14 cellular contexts compared by ENCODE assay signal in genomic region chr14:71309756-71310155, GRCh38. TPM values are rescaled to one million over a fixed set of nuclear protein-coding genes. Genes with fewer than 3 reads are reported as not detected.
DNase-seq lines count a peak whose midpoint lies in the region; ATAC-seq and TF ChIP-seq lines count a peak whose summit lies in the region.
"Had no signal": no experiment of that assay in that cellular context is flagged by ENCODE, and none has a peak within 500 bp of the region (broad histone marks: within the 10 kb centered on the region; RNA-seq: fewer than 3 reads in every experiment).

No MANE protein-coding gene starts in this region.

- in situ Hi-C loops in brain microvascular endothelial cell (cut with HindIII; ENCODE audit: low pct_ligation_motif_present, low sequenced_read_pairs): no loop called here
- in situ Hi-C loops in GM13977 (cut with MboI; ENCODE audit: low pct_unique_long_range_greater_than_20kb, low sequenced_read_pairs, unreplicated experiment): no loop called here

- no peak overlapping the region for H3K4me3 Mint-ChIP-seq in activated T-helper 2 cell treated with anti-CD3 and anti-CD28 coated beads, Interferon-gamma antibody, Interleukin-2, Interleukin-4, amounts not matched to agents 10 μg/mL and 5 μg/mL and 100 μg/mL, durations not matched to agents 14 hours and 24 hours and 36 hours (ENCODE audit: low read depth)
- H3K4me3 Mint-ChIP-seq: effector memory CD8-positive, alpha-beta T cell had no signal

- peak; percentile 13; the same call in 1 of the 2 replicates for TF ChIP-seq CTCF in AG10803 (conservative IDR thresholded peaks at IDR 0.05; ENCODE audit: low read length)
- peak; percentile 29 for TF ChIP-seq CTCF in brain microvascular endothelial cell (IDR thresholded peaks at IDR 0.05; ENCODE audit: low read depth, low read length, missing control alignments)
- TF ChIP-seq CTCF in GM13977 (IDR thresholded peaks at IDR 0.05; ENCODE audit: extremely low read depth, insufficient read depth, missing control alignments): no peak

- H3K27me3 Mint-ChIP-seq in activated T-helper 2 cell treated with anti-CD3 and anti-CD28 coated beads, Interferon-gamma antibody, Interleukin-2, Interleukin-4, amounts not matched to agents 10 μg/mL and 5 μg/mL and 100 μg/mL, durations not matched to agents 14 hours and 24 hours and 36 hours (ENCODE audit: low read depth): peaks cover 8% of the 10 kb centered on the region

- intact Hi-C loops in activated T-helper 2 cell treated with anti-CD3 and anti-CD28 coated beads, Interferon-gamma antibody, Interleukin-2, Interleukin-4, amounts not matched to agents 10 μg/mL and 5 μg/mL and 100 μg/mL, durations not matched to agents 14 hours and 24 hours and 36 hours (cut with micrococcal nuclease): no loop called here

- no peaks in the 10 kb centered on the region for H3K4me1 Mint-ChIP-seq in activated T-helper 2 cell treated with anti-CD3 and anti-CD28 coated beads, Interferon-gamma antibody, Interleukin-2, Interleukin-4, amounts not matched to agents 10 μg/mL and 5 μg/mL and 100 μg/mL, durations not matched to agents 14 hours and 24 hours and 36 hours (ENCODE audit: low read depth)

- no peak overlapping the region for H3K27ac ChIP-seq in brain microvascular endothelial cell
- H3K27ac ChIP-seq: pancreas, SJSA1 had no signal

- DNase-seq in AG10803 (ENCODE audit: low read depth) (no peak), HT-29 (ENCODE audit: low spot score) (peak; percentile 26), brain microvascular endothelial cell (no peak), left lobe of liver (ENCODE audit: low spot score) (no peak), GM13977 (ENCODE audit: low spot score) (no peak)
- DNase-seq in activated CD4-positive, alpha-beta T cell treated with anti-CD3 and anti-CD28 coated beads, Interleukin-2, amount 50 U/mL, for 4 hours: no peak
- DNase-seq in activated T-helper 2 cell treated with anti-CD3 and anti-CD28 coated beads, Interferon-gamma antibody, Interleukin-2, Interleukin-4, amounts not matched to agents 10 μg/mL and 5 μg/mL and 100 μg/mL, durations not matched to agents 14 hours and 24 hours and 36 hours (ENCODE audit: low spot score): no peak
- DNase-seq in activated CD4-positive, CD25-positive, alpha-beta regulatory T cell (lab: John Stamatoyannopoulos, UW): no peak
- DNase-seq: activated gamma-delta T cell treated with Interleukin-2 at 50 U/mL for 16 hours; DMS79; effector memory CD8-positive, alpha-beta T cell; NCI-H1092 treated with DMSO at 0.1 percent for 48 hours; pancreas had no signal

- peaks cover 16% of the 10 kb centered on the region for H3K36me3 Mint-ChIP-seq in activated T-helper 2 cell treated with anti-CD3 and anti-CD28 coated beads, Interferon-gamma antibody, Interleukin-2, Interleukin-4, amounts not matched to agents 10 μg/mL and 5 μg/mL and 100 μg/mL, durations not matched to agents 14 hours and 24 hours and 36 hours (ENCODE audit: low read depth)

- peak; percentile 95 for ATAC-seq in left lobe of liver
- ATAC-seq: effector memory CD8-positive, alpha-beta T cell had no signal

- no peaks in the 10 kb centered on the region for H3K27me3 ChIP-seq in brain microvascular endothelial cell (replicated peaks)
- H3K27me3 ChIP-seq: pancreas, SJSA1 had no signal

- H3K4me3 ChIP-seq in AG10803 (ENCODE audit: low read length): no peak overlapping the region
- H3K4me3 ChIP-seq in brain microvascular endothelial cell (ENCODE audit: low read depth, low read length): no peak overlapping the region
- H3K4me3 ChIP-seq: pancreas, SJSA1 had no signal

- H3K9me3 Mint-ChIP-seq in activated T-helper 2 cell treated with anti-CD3 and anti-CD28 coated beads, Interferon-gamma antibody, Interleukin-2, Interleukin-4, amounts not matched to agents 10 μg/mL and 5 μg/mL and 100 μg/mL, durations not matched to agents 14 hours and 24 hours and 36 hours: peaks cover 29% of the 10 kb centered on the region

- no peaks in the 10 kb centered on the region for H3K36me3 ChIP-seq in brain microvascular endothelial cell (replicated peaks)
- H3K36me3 ChIP-seq: pancreas, SJSA1 had no signal

- H3K27ac Mint-ChIP-seq in activated T-helper 2 cell treated with anti-CD3 and anti-CD28 coated beads, Interferon-gamma antibody, Interleukin-2, Interleukin-4, amounts not matched to agents 10 μg/mL and 5 μg/mL and 100 μg/mL, durations not matched to agents 14 hours and 24 hours and 36 hours: no peak overlapping the region
- H3K27ac Mint-ChIP-seq: effector memory CD8-positive, alpha-beta T cell had no signal

RNA-seq across cellular contexts. Expression of gene SIPA1L1, which starts 10.5 kb away (rescaled TPM):
- 15.1 and 19.3 TPM in 2 replicates for total RNA-seq in HT-29 (2014; rRNA removed; shearing (Covaris generic))
- total RNA-seq in left lobe of liver: 26.5 TPM
- total RNA-seq in activated T-helper 2 cell treated with anti-CD3 and anti-CD28 coated beads, Interferon-gamma antibody, Interleukin-2, Interleukin-4, amounts not matched to agents 10 μg/mL and 5 μg/mL and 100 μg/mL, durations not matched to agents 14 hours and 24 hours and 36 hours: 132 TPM in 2 replicates
